Comparison of ENCODE assay signal across 12 cellular contexts in the genomic region with DNA sequence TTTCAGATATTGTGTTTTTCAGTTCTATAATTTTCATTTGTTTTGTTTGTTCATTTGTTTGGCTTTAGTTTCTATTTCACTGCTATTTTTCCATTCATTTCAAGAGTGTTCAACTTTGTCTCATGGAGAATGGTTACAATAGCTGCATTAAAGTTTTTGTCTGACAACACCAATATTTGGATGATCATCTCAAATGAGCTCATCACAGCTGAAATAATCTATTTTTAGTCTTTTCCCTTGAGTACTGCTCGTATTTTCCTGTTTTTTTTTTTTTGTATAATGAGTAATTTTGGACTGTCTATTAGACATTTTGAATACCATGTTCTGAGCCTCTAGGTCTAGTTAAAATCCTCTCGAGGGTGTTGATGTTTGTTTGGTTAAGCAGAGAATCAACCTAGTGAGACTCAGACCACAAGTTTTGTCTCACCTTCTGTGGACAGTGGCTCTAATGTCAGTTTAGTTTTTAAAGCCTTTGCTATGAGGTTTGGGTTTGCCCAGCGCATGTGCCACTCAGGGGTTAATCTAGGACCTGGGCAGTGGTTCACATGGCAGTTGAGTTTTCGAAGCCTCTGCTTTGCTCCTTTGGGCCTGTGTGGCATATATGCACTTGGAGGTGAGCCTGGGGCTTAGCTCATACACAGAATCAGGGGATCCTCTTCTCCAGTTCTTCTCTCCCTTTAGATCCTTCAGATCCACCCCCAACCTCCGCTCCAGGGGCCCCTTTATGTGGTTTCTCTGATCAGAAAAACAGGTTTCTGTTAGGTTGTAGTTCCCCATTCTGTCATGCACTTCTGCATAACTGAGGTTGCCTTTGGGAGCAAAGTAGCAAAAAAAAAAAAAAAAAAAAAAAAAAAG.
DNase-seq lines count a peak whose midpoint lies in the region; ATAC-seq lines count a peak whose summit lies in the region.
"Had no signal": no experiment of that assay in that cellular context is flagged by ENCODE, and none has a peak within 500 bp of the region (broad histone marks: within the 10 kb centered on the region; RNA-seq: fewer than 3 reads in every experiment).

No MANE protein-coding gene starts in this region.

- peak; percentile 50 for DNase-seq in SIG-M5 (lab: John Stamatoyannopoulos, UW)
- no peak for DNase-seq in middle frontal gyrus (ENCODE audit: extremely low spot score, low spot score)
- no peak for DNase-seq in stimulated activated naive CD4-positive, alpha-beta T cell (lab: John Stamatoyannopoulos, UW)
- DNase-seq in SJCRH30, result no peak
- no peak for DNase-seq in activated naive CD4-positive, alpha-beta T cell treated with anti-CD3 and anti-CD28 coated beads, Interleukin-2, amount 10 ng/mL, durations not matched to agents 7 days and 5 days
- DNase-seq: activated T-cell treated with anti-CD3 and anti-CD28 coated beads, Interleukin-2, amount 50 U/mL, for 1 hour; NCI-H1694 treated with DMSO at 0.1 percent for 48 hours; trophoblast cell had no signal

- peaks cover 47% of the 10 kb centered on the region for H3K4me1 ChIP-seq in BLaER1
- peaks cover 21% of the 10 kb centered on the region for H3K4me1 ChIP-seq in SJCRH30
- H3K4me1 ChIP-seq: A549 had no signal

- no peak overlapping the region for H3K4me3 ChIP-seq in BLaER1
- H3K4me3 ChIP-seq in SJCRH30, result no peak overlapping the region
- H3K4me3 ChIP-seq: A549 had no signal

- no peak overlapping the region for H3K27ac Mint-ChIP-seq in activated naive CD4-positive, alpha-beta T cell treated with anti-CD3 and anti-CD28 coated beads, Interleukin-2, amount 10 ng/mL, durations not matched to agents 7 days and 5 days

- H3K36me3 ChIP-seq in BLaER1 (0 out of 2 replicates have a peak, but pooled peaks cover under 1% of the 10 kb centered on the region), SJCRH30 (no peaks in the 10 kb centered on the region)

- H3K4me3 Mint-ChIP-seq in activated naive CD4-positive, alpha-beta T cell treated with anti-CD3 and anti-CD28 coated beads, Interleukin-2, amount 10 ng/mL, durations not matched to agents 7 days and 5 days, result no peak overlapping the region

- H3K27me3 Mint-ChIP-seq in activated naive CD4-positive, alpha-beta T cell treated with anti-CD3 and anti-CD28 coated beads, Interleukin-2, amount 10 ng/mL, durations not matched to agents 7 days and 5 days, result no peaks in the 10 kb centered on the region

- H3K27ac ChIP-seq in BLaER1 (no peak overlapping the region), SJCRH30 (no peak overlapping the region)
- H3K27ac ChIP-seq: A549 had no signal

- H3K9me3 ChIP-seq in BLaER1 (peaks cover 7% of the 10 kb centered on the region), SJCRH30 (replicated peaks) (no peaks in the 10 kb centered on the region)
- H3K9me3 ChIP-seq: A549 had no signal

- no peak overlapping the region for H3K9ac ChIP-seq in BLaER1

- peaks cover 3% of the 10 kb centered on the region for H3K36me3 Mint-ChIP-seq in activated naive CD4-positive, alpha-beta T cell treated with anti-CD3 and anti-CD28 coated beads, Interleukin-2, amount 10 ng/mL, durations not matched to agents 7 days and 5 days

- CTCF ChIA-PET in activated naive CD4-positive, alpha-beta T cell treated with anti-CD3 and anti-CD28 coated beads, Interleukin-2, amount 10 ng/mL, durations not matched to agents 7 days and 5 days (lab: Charles Lee), result no interaction called here

- H3K9me3 Mint-ChIP-seq in activated naive CD4-positive, alpha-beta T cell treated with anti-CD3 and anti-CD28 coated beads, Interleukin-2, amount 10 ng/mL, durations not matched to agents 7 days and 5 days, result peaks cover 3% of the 10 kb centered on the region

- ATAC-seq in GM19463 (IDR thresholded peaks at IDR 0.05; ENCODE audit: unreplicated experiment) (peak; percentile 54), HG03066 (IDR thresholded peaks at IDR 0.05; ENCODE audit: low read depth, unreplicated experiment) (peak; percentile 82)
- ATAC-seq: A549 had no signal

- H3K4me2 ChIP-seq in BLaER1, result peak overlapping the region; percentile 67
- H3K4me2 ChIP-seq: A549 had no signal

- peaks cover 6% of the 10 kb centered on the region for H3K4me1 Mint-ChIP-seq in activated naive CD4-positive, alpha-beta T cell treated with anti-CD3 and anti-CD28 coated beads, Interleukin-2, amount 10 ng/mL, durations not matched to agents 7 days and 5 days

- no peaks in the 10 kb centered on the region for H4K20me1 ChIP-seq in BLaER1

- H3K27me3 ChIP-seq in BLaER1 (no peaks in the 10 kb centered on the region), SJCRH30 (no peaks in the 10 kb centered on the region)
